18 cellular contexts compared by ENCODE assay signal in the genomic region with DNA sequence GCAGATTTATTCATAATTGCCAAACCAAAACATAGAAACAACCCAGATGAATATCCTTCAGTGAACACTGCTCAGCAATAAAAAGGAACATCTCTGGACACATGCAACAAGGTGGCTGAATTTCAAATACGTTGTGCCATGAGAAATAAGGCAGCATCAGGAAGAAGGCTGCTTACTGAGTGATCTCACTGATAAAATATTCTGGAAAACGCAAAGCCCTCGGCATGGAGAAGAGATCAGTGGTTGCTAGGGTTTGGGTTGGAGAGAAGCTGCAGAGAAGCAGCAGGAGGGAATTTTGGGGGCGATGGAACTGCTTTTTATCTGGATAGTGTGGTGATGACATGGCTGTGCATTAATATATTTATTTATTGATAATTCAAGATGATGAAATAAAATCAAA. TPM values are rescaled to one million over a fixed set of nuclear protein-coding genes. Genes with fewer than 3 reads are reported as not detected.
A peak's percentile ranks its signal among the peaks of the same experiment; 100 is the strongest.
DNase-seq lines count a peak whose midpoint lies in the region; ATAC-seq, FAIRE-seq and TF ChIP-seq lines count a peak whose summit lies in the region.
"Had no signal": no experiment of that assay in that cellular context is flagged by ENCODE, and none has a peak within 500 bp of the region (broad histone marks: within the 10 kb centered on the region; RNA-seq: fewer than 3 reads in every experiment).

No MANE protein-coding gene starts in this region.

- no peak for FAIRE-seq in RCC 7860 (lab: Jason Lieb, UNC)
- FAIRE-seq: D721Med, HTR-8/SVneo had no signal

- DNase-seq in EH (ENCODE audit: low read depth) (peak; percentile 40), RCC 7860 (ENCODE audit: low spot score) (peak; percentile 4), fibroblast of peridontal ligament (ENCODE audit: extremely low read depth) (peak; percentile 54), type B pancreatic cell (ENCODE audit: extremely low spot score, unreplicated experiment) (no peak), MG63 (no peak), DMS153 (lab: John Stamatoyannopoulos, UW) (no peak)
- DNase-seq: CD8-positive, alpha-beta T cell; DND-41; H9; NCI-H1417; NCI-H2029 treated with DMSO at 0.1 percent for 48 hours; NCI-H2171 treated with DMSO at 0.1 percent for 48 hours; NCI-H774 had no signal

- H3K9me3 ChIP-seq in MG63 = peaks cover 3% of the 10 kb centered on the region

- peaks cover 3% of the 10 kb centered on the region for H3K27me3 Mint-ChIP-seq in type B pancreatic cell

- ATAC-seq in HG02938 (IDR thresholded peaks at IDR 0.05; ENCODE audit: unreplicated experiment) = no peak
- ATAC-seq: CD8-positive, alpha-beta T cell had no signal

- no peak overlapping the region for H3K4me3 ChIP-seq in MG63
- H3K4me3 ChIP-seq: BLaER1, PC-9 had no signal

- no peak for TF ChIP-seq CTCF in type B pancreatic cell (conservative IDR thresholded peaks at IDR 0.05)

- H3K27me3 ChIP-seq in MG63 = no peaks in the 10 kb centered on the region
- H3K27me3 ChIP-seq: BLaER1 had no signal

- peaks cover 17% of the 10 kb centered on the region for H3K4me1 Mint-ChIP-seq in type B pancreatic cell (ENCODE audit: unreplicated experiment)

- H3K27ac Mint-ChIP-seq in type B pancreatic cell = peak overlapping the region; percentile 6
- H3K27ac Mint-ChIP-seq: CD8-positive, alpha-beta T cell; H9 had no signal

- H3K36me3 Mint-ChIP-seq in type B pancreatic cell = no peaks in the 10 kb centered on the region
- H3K36me3 Mint-ChIP-seq: CD8-positive, alpha-beta T cell had no signal

- H3K36me3 ChIP-seq in MG63 = no peaks in the 10 kb centered on the region
- H3K36me3 ChIP-seq: BLaER1 had no signal

- no peak overlapping the region for H3K4me3 Mint-ChIP-seq in type B pancreatic cell
- H3K4me3 Mint-ChIP-seq: CD8-positive, alpha-beta T cell; H9 had no signal

- H3K9me3 Mint-ChIP-seq in type B pancreatic cell = peaks cover 3% of the 10 kb centered on the region
- H3K9me3 Mint-ChIP-seq: CD8-positive, alpha-beta T cell had no signal

RNA-seq across cellular contexts. Expression of gene SHANK2, which starts 11.0 kb away (rescaled TPM):
- total RNA-seq in type B pancreatic cell (ENCODE audit: low replicate concordance) = 25.9 and 49.4 TPM in 2 replicates
- 0.49 and 18.6 TPM in 2 replicates for total RNA-seq in MG63 (2014; rRNA removed; shearing (Covaris generic); ENCODE audit: low replicate concordance)
- total RNA-seq: CD8-positive, alpha-beta T cell had no signal

Comparison
In these comparisons a context has a peak if more than half of its experiments do, and no peak if none do; other contexts are left out.
1. DNase-seq: peak in EH (single experiment), RCC 7860 (single experiment) and fibroblast of peridontal ligament (single experiment); none in type B pancreatic cell (single experiment), MG63 (single experiment) and DMS153 (single experiment).